In the genomic region with DNA sequence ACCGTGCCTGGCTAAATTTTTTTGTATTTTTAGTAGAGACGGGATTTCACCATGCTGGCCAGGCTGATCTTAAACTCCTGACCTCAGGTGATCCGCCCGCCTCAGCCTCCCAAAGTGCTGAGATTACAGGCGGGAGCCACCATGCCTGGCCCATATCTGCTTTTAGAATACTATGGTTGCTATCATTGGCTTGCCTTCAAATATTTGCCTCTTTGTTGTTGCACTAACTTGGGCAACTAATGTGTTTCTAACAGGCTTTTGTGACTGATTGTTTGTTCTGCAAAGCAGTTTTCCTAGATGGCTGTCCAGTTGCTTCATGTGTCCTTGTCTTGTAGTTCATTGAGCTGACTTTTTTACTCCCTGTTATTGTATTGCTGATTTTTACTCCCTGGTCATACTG, we compare ENCODE assay signal across 22 cellular contexts. TPM values are rescaled to one million over a fixed set of nuclear protein-coding genes. Genes with fewer than 3 reads are reported as not detected.
DNase-seq lines count a peak whose midpoint lies in the region; ATAC-seq and TF ChIP-seq lines count a peak whose summit lies in the region.
"Had no signal": no experiment of that assay in that cellular context is flagged by ENCODE, and none has a peak within 500 bp of the region (broad histone marks: within the 10 kb centered on the region; RNA-seq: fewer than 3 reads in every experiment).

No MANE protein-coding gene starts in this region.

- H3K36me3 ChIP-seq in gastrocnemius medialis = peaks cover 0 to 98% of the 10 kb centered on the region in 2 donors

- intact Hi-C loops in activated naive CD4-positive, alpha-beta T cell treated with anti-CD3 and anti-CD28 coated beads for 36 hours (cut with micrococcal nuclease) = no loop called here
- intact Hi-C loops in gastrocnemius medialis (cut with DNase I; ENCODE audit: low total_unique reads) = no loop called here

- H3K9me3 ChIP-seq in gastrocnemius medialis = no peaks in the 10 kb centered on the region
- H3K9me3 ChIP-seq: BLaER1, Peyer's patch, SJSA1, stomach, upper lobe of left lung had no signal

- peak overlapping the region; percentile 0 to 100 (median 45) for H3K27ac ChIP-seq in gastrocnemius medialis
- H3K27ac ChIP-seq: BLaER1, Peyer's patch, SJSA1, upper lobe of left lung had no signal

- H3K27ac Mint-ChIP-seq in activated naive CD4-positive, alpha-beta T cell treated with anti-CD3 and anti-CD28 coated beads for 36 hours = peak overlapping the region; percentile 50
- peak overlapping the region; percentile 24 for H3K27ac Mint-ChIP-seq in HFFc6
- H3K27ac Mint-ChIP-seq in chondrocyte (ENCODE audit: unreplicated experiment) = peak overlapping the region; percentile 27

- H3K4me1 Mint-ChIP-seq in activated naive CD4-positive, alpha-beta T cell treated with anti-CD3 and anti-CD28 coated beads for 36 hours (ENCODE audit: low read depth) = peaks cover 55% of the 10 kb centered on the region
- H3K4me1 Mint-ChIP-seq in HFFc6 (ENCODE audit: low read depth) (peaks cover 58% of the 10 kb centered on the region), chondrocyte (ENCODE audit: low read depth) (peaks cover 47% of the 10 kb centered on the region)

- H3K4me3 ChIP-seq in gastrocnemius medialis = no peak overlapping the region
- H3K4me3 ChIP-seq: BLaER1, Peyer's patch, SJSA1, stomach, upper lobe of left lung had no signal

- ATAC-seq in gastrocnemius medialis (no peak), GM18519 (IDR thresholded peaks at IDR 0.05; ENCODE audit: low FRiP score, unreplicated experiment) (no peak), GM19035 (IDR thresholded peaks at IDR 0.05; ENCODE audit: unreplicated experiment) (no peak)

- TF ChIP-seq POLR2A in gastrocnemius medialis (IDR thresholded peaks at IDR 0.05) = no peak

- peaks cover 50 to 64% of the 10 kb centered on the region in 2 donors for H3K4me1 ChIP-seq in gastrocnemius medialis
- H3K4me1 ChIP-seq: BLaER1 had no signal

- no peak for TF ChIP-seq CTCF in HFFc6 (IDR thresholded peaks at IDR 0.05)
- TF ChIP-seq CTCF in chondrocyte (IDR thresholded peaks at IDR 0.05) = no peak
- no peak for TF ChIP-seq CTCF in gastrocnemius medialis (IDR thresholded peaks at IDR 0.05 in 4 of 5, conservative IDR thresholded peaks at IDR 0.05 in 1 of 5)

- CTCF ChIA-PET in activated naive CD4-positive, alpha-beta T cell treated with anti-CD3 and anti-CD28 coated beads for 36 hours (lab: Charles Lee) = interaction anchor here (0.7 kb wide), 1 partner anchor 10 kb away, joined by 3 read pairs; no protein-coding TSS in a partner anchor

- peaks cover 43% of the 10 kb centered on the region for H3K36me3 Mint-ChIP-seq in activated naive CD4-positive, alpha-beta T cell treated with anti-CD3 and anti-CD28 coated beads for 36 hours (ENCODE audit: low read depth)
- H3K36me3 Mint-ChIP-seq in HFFc6 (ENCODE audit: low read depth) (peaks cover 54% of the 10 kb centered on the region), chondrocyte (ENCODE audit: low read depth) (peaks cover 43% of the 10 kb centered on the region)

- no peaks in the 10 kb centered on the region for H3K27me3 Mint-ChIP-seq in activated naive CD4-positive, alpha-beta T cell treated with anti-CD3 and anti-CD28 coated beads for 36 hours (ENCODE audit: low read depth)
- H3K27me3 Mint-ChIP-seq in HFFc6 (ENCODE audit: insufficient read depth) (peaks cover 2% of the 10 kb centered on the region), chondrocyte (ENCODE audit: low read depth) (no peaks in the 10 kb centered on the region)

- DNase-seq in activated naive CD4-positive, alpha-beta T cell treated with anti-CD3 and anti-CD28 coated beads for 36 hours = no peak
- DNase-seq in activated naive CD4-positive, alpha-beta T cell treated with Interleukin-2 at 50 U/mL for 16 hours = no peak
- DNase-seq in HFFc6 (no peak), chondrocyte (ENCODE audit: low spot score) (peak; percentile 10), gastrocnemius medialis (no peak), COLO829 (ENCODE audit: low spot score) (no peak)
- DNase-seq: activated CD4-positive, alpha-beta T cell treated with anti-CD3 and anti-CD28 coated beads for 4 hours; activated gamma-delta T cell treated with Interleukin-2 at 50 U/mL for 16 hours; effector memory CD4-positive, alpha-beta T cell; mammary epithelial cell; NCI-H1417; NCI-H2107; NCI-H446 treated with DMSO at 0.1 percent for 48 hours; nucleus accumbens; stimulated activated CD4-positive, alpha-beta T cell treated with anti-CD3 and anti-CD28 coated beads, Interleukin-2, amount 100 ng/mL, for 48 hours; stomach; upper lobe of left lung had no signal

- in situ Hi-C loops in gastrocnemius medialis (cut with MboI; ENCODE audit: low sequenced_read_pairs in 4 of 4) = loop anchor here in 2 of 4 donors (10.0 kb wide), 2 partner anchors 105 to 385 kb away; partner anchors contain the start of gene SAMD8 (in 1 of the 2)

- H3K27me3 ChIP-seq in gastrocnemius medialis = no peaks in the 10 kb centered on the region
- H3K27me3 ChIP-seq: BLaER1, Peyer's patch, SJSA1, stomach, upper lobe of left lung had no signal

- H3K9me3 Mint-ChIP-seq in activated naive CD4-positive, alpha-beta T cell treated with anti-CD3 and anti-CD28 coated beads for 36 hours = no peaks in the 10 kb centered on the region
- H3K9me3 Mint-ChIP-seq in HFFc6 (no peaks in the 10 kb centered on the region), chondrocyte (ENCODE audit: low read depth) (no peaks in the 10 kb centered on the region)

- no peak overlapping the region for H3K4me3 Mint-ChIP-seq in activated naive CD4-positive, alpha-beta T cell treated with anti-CD3 and anti-CD28 coated beads for 36 hours
- H3K4me3 Mint-ChIP-seq in HFFc6 (no peak overlapping the region), chondrocyte (ENCODE audit: unreplicated experiment) (no peak overlapping the region)

RNA-seq across cellular contexts. Expression of gene VDAC2, which starts 9.7 kb away (rescaled TPM):
- 100 to 1,000 TPM; 193 TPM for total RNA-seq in activated naive CD4-positive, alpha-beta T cell treated with anti-CD3 and anti-CD28 coated beads for 36 hours
- total RNA-seq in HFFc6 (2021; fragmentation: NEBNext Ultra II Directional; extraction: Animal tissue kit (Norgen Biotek cat#: 25700)) = 100 to 1,000 TPM; 213 to 248 (median 223) TPM
- total RNA-seq in chondrocyte (142 to 161 TPM (median 155 TPM) in 3 replicates), gastrocnemius medialis (100 to 1,000 TPM; 255 to 442 (median 268) TPM)

RNA-seq across cellular contexts. Expression of gene COMTD1, which starts 15.5 kb away (rescaled TPM):
- total RNA-seq in activated naive CD4-positive, alpha-beta T cell treated with anti-CD3 and anti-CD28 coated beads for 36 hours = 10 to 100 TPM; 33.2 to 34.8 TPM
- total RNA-seq in HFFc6 (2021; fragmentation: NEBNext Ultra II Directional; extraction: Animal tissue kit (Norgen Biotek cat#: 25700)) = 1 to 10 TPM; 5.6 to 9.5 (median 8.0) TPM
- total RNA-seq in chondrocyte = 12.8 to 15.7 TPM (median 13.2 TPM) in 3 replicates
- 10 to 100 TPM; 15.6 to 64.4 (median 34.9) TPM for total RNA-seq in gastrocnemius medialis
